In the genomic region with DNA sequence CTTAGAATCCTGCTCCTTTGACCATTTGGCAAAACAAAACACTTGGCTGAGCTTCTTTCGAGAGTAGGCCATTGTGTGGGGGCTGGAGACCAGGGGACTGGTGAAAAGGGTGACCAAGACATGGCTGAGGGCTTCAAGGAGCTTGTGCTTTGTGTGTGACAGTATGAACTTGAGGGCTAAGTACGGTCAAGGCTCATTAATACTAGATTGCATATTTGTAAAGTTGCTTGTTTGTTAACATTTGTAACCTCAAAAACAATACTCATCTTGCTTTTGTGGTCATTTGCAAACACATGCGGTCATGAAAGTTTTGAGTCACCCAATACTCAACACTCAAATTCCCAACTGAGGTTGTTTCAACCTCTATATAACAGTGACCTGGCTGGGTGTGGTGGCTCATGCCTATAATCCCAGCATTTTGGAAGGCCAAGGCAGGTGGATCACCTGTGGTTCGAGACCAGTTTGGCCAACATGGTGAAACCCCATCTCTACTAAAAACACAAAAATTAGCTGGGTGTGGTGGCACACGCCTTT, we compare ENCODE assay signal across 27 cellular contexts.
"Had no signal": no experiment of that assay in that cellular context is flagged by ENCODE, and none has a peak within 500 bp of the region (broad histone marks: within the 10 kb centered on the region; RNA-seq: fewer than 3 reads in every experiment).

No MANE protein-coding gene starts in this region.

- H3K4me2 ChIP-seq: hepatocyte, smooth muscle cell had no signal

- H3K4me3 ChIP-seq: esophagus muscularis mucosa, gastroesophageal sphincter, heart left ventricle, hepatocyte, left lung, mucosa of descending colon, pancreas, smooth muscle cell, thyroid gland, vagina had no signal

- FAIRE-seq: pancreas had no signal

- H3K9me3 ChIP-seq: esophagus muscularis mucosa, gastroesophageal sphincter, heart left ventricle, left lung, mucosa of descending colon, neutrophil, pancreas, thyroid gland, vagina had no signal

- ATAC-seq: foreskin keratinocyte; gastroesophageal sphincter; heart left ventricle; left cardiac atrium; left lung; mucosa of descending colon; natural killer cell treated with Interleukin-12 subunit alpha and Interleukin-12 subunit beta and Interleukin-15 and Interleukin-18, amount 100 ng/mL, for 72 hours; pancreas; sciatic nerve; stimulated activated naive CD8-positive, alpha-beta T cell treated with anti-CD3 and anti-CD28 coated beads, Interleukin-15, amount 100 ng/mL, for 72 hours had no signal

- DNase-seq: cortex of kidney; effector CD4-positive, alpha-beta T cell; foreskin keratinocyte; heart left ventricle; left cardiac atrium; left lung; mesenchymal stem cell; mucosa of descending colon; naive B cell; pancreas; stimulated activated CD4-positive, alpha-beta T cell treated with anti-CD3 and anti-CD28 coated beads, Interleukin-12 subunit alpha, Interleukin-12 subunit beta, amount 100 ng/mL, for 4 hours; stimulated activated CD4-positive, alpha-beta T cell treated with anti-CD3 and anti-CD28 coated beads, Interleukin-1b, Interleukin-23, amount 100 ng/mL, for 48 hours; stimulated activated CD4-positive, alpha-beta T cell treated with anti-CD3 and anti-CD28 coated beads, Interleukin-4, amount 100 ng/mL, for 1 hour; stimulated activated CD8-positive, alpha-beta memory T cell treated with anti-CD3 and anti-CD28 coated beads, Interleukin-4, amount 100 ng/mL, for 48 hours; stimulated activated naive CD4-positive, alpha-beta T cell; stimulated activated naive CD8-positive, alpha-beta T cell treated with anti-CD3 and anti-CD28 coated beads, Interleukin-15, amount 100 ng/mL, for 72 hours; thyroid gland; trophoblast cell had no signal

- H3K27me3 ChIP-seq: esophagus muscularis mucosa, foreskin keratinocyte, gastroesophageal sphincter, heart left ventricle, hepatocyte, left lung, neutrophil, pancreas, thyroid gland, vagina had no signal

- H3K79me2 ChIP-seq: hepatocyte had no signal

- H3K4me1 ChIP-seq: esophagus muscularis mucosa, foreskin keratinocyte, gastroesophageal sphincter, heart left ventricle, left lung, pancreas, thyroid gland, vagina had no signal

- H2AFZ ChIP-seq: hepatocyte had no signal

- H3K27ac ChIP-seq: epithelial cell of prostate, esophagus muscularis mucosa, foreskin keratinocyte, gastroesophageal sphincter, heart left ventricle, hepatocyte, left lung, neutrophil, pancreas, thyroid gland, vagina had no signal
